In genomic region chr1:223230161-223230881, GRCh38 we compare ENCODE assay signal across 8 cellular contexts.
DNase-seq lines count a peak whose midpoint lies in the region; ATAC-seq, FAIRE-seq and TF ChIP-seq lines count a peak whose summit lies in the region.

No MANE protein-coding gene starts in this region.

- DNase-seq in H54 (ENCODE audit: insufficient read length, low spot score): peak; percentile 67
- peak; percentile 37 for DNase-seq in SW480 (ENCODE audit: low spot score)
- DNase-seq in mammary epithelial cell: peak; percentile 88
- DNase-seq in osteocyte (ENCODE audit: extremely low spot score, unreplicated experiment): peak; percentile 62
- DNase-seq in globus pallidus (ENCODE audit: low spot score): no peak
- no peak for DNase-seq in DMS53 treated with DMSO at 0.1 percent for 48 hours (lab: John Stamatoyannopoulos, UW; ENCODE audit: unreplicated experiment)
- DNase-seq in NCI-H69 (lab: John Stamatoyannopoulos, UW): no peak

- TF ChIP-seq POLR2A in H54 (IDR thresholded peaks at IDR 0.05; ENCODE audit: low read depth, low read length): no peak

- no peak for TF ChIP-seq CTCF in mammary epithelial cell (conservative IDR thresholded peaks at IDR 0.05 in 1 of 2, IDR thresholded peaks at IDR 0.05 in 1 of 2; ENCODE audit: extremely low read depth in 1 of 2, insufficient read depth in 1 of 2, low read depth in 1 of 2, low read length in 2 of 2)
- TF ChIP-seq CTCF in osteocyte (IDR thresholded peaks at IDR 0.05): no peak

- dilution Hi-C loops in mammary epithelial cell (cut with HindIII; ENCODE audit: low sequenced_read_pairs): no loop called here

- no peaks in the 10 kb centered on the region for H3K36me3 ChIP-seq in mammary epithelial cell (ENCODE audit: insufficient read depth, low read length)

- H3K4me3 Mint-ChIP-seq in osteocyte (ENCODE audit: unreplicated experiment): no peak overlapping the region

- 32% methylated on average over 8 of the region's 11 CpGs for WGBS in mammary epithelial cell (ENCODE audit: low coverage, missing lambda C conversion rate)

- no peak for ATAC-seq in HG03159 (IDR thresholded peaks at IDR 0.05; ENCODE audit: unreplicated experiment)

- H3K9me3 Mint-ChIP-seq in osteocyte (ENCODE audit: unreplicated experiment): no peaks in the 10 kb centered on the region

- no peaks in the 10 kb centered on the region for H3K27me3 ChIP-seq in mammary epithelial cell (ENCODE audit: insufficient read depth, low read length)

- H3K9me3 ChIP-seq in mammary epithelial cell (replicated peaks; ENCODE audit: insufficient read depth, low read length): no peaks in the 10 kb centered on the region

- no peaks in the 10 kb centered on the region for H3K36me3 Mint-ChIP-seq in osteocyte (ENCODE audit: unreplicated experiment)

- in situ Hi-C loops in mammary epithelial cell (cut with MboI; ENCODE audit: low sequenced_read_pairs in 2 of 2): no loop called here

- H3K27me3 Mint-ChIP-seq in osteocyte (ENCODE audit: unreplicated experiment): no peaks in the 10 kb centered on the region

- no peak overlapping the region for H3K27ac Mint-ChIP-seq in osteocyte (ENCODE audit: unreplicated experiment)

- no peaks in the 10 kb centered on the region for H3K4me1 Mint-ChIP-seq in osteocyte (ENCODE audit: unreplicated experiment)

- peaks cover 58% of the 10 kb centered on the region for H3K4me1 ChIP-seq in mammary epithelial cell (ENCODE audit: insufficient read depth, low read length)

- H3K27ac ChIP-seq in mammary epithelial cell (ENCODE audit: insufficient read depth, low read depth, low read length): peak overlapping the region; percentile 92

- peak overlapping the region; percentile 42 for H3K9ac ChIP-seq in mammary epithelial cell (ENCODE audit: insufficient read depth, low read length)

- TSS peak; percentile 82 for BruUV-seq in mammary epithelial cell (replicated peaks; lab: Mats Ljungman, UMichigan)

- no peak for FAIRE-seq in H54 (lab: Jason Lieb, UNC)

- CTCF ChIA-PET in mammary epithelial cell (lab: Charles Lee; ENCODE audit: low non-redundant PET): interaction anchor here (1.5 kb wide), 1 partner anchor 97 kb away, joined by 28 read pairs; no protein-coding TSS in a partner anchor

- no peaks in the 10 kb centered on the region for H3K79me2 ChIP-seq in mammary epithelial cell (ENCODE audit: insufficient read depth, low read length)

- intact Hi-C loops in mammary epithelial cell (cut with micrococcal nuclease): loop anchor here (1.0 to 10.0 kb wide), 5 partner anchors 20 to 194 kb away; partner anchors contain the start of gene TLR5

- H3K4me3 ChIP-seq in mammary epithelial cell (replicated peaks in 1 of 3; ENCODE audit: insufficient read depth in 1 of 3, low read depth in 2 of 3, low read length in 3 of 3): peak overlapping the region in 1 of 3 experiments; percentile 0

- peak overlapping the region; percentile 68 for H3K4me2 ChIP-seq in mammary epithelial cell (ENCODE audit: insufficient read depth, low read depth, low read length)

- H2AFZ ChIP-seq in mammary epithelial cell (ENCODE audit: low read depth, low read length): peak overlapping the region; percentile 73

- H4K20me1 ChIP-seq in mammary epithelial cell (ENCODE audit: insufficient read depth, low read length): no peaks in the 10 kb centered on the region

Comparison
In these comparisons a context has a peak if more than half of its experiments do, and no peak if none do; other contexts are left out.
1. DNase-seq: peak in H54 (single experiment), SW480 (single experiment), mammary epithelial cell (single experiment) and osteocyte (single experiment); none in globus pallidus (single experiment), DMS53 treated with DMSO at 0.1 percent for 48 hours (single experiment) and NCI-H69 (single experiment).